ENCODE assay signal across 1 cellular context in genomic region chr7:2461268-2462026, GRCh38.
TF ChIP-seq lines count a peak whose summit lies in the region.

No MANE protein-coding gene starts in this region.

TF ChIP-seq in HEK293, 187 proteins besides CTCF, POLR2A, EP300 and RAD21 (continued from another document):
- peak; percentile 49; the same call in 1 of the 2 replicates for TF ChIP-seq REST (tag by site-specific recombination; IDR thresholded peaks at IDR 0.05)
